24 cellular contexts compared by ENCODE assay signal in genomic region chr1:167673285-167673684, GRCh38. TPM values are rescaled to one million over a fixed set of nuclear protein-coding genes. Genes with fewer than 3 reads are reported as not detected.
DNase-seq lines count a peak whose midpoint lies in the region; ATAC-seq and TF ChIP-seq lines count a peak whose summit lies in the region.
"Had no signal": no experiment of that assay in that cellular context is flagged by ENCODE, and none has a peak within 500 bp of the region (broad histone marks: within the 10 kb centered on the region; RNA-seq: fewer than 3 reads in every experiment).

No MANE protein-coding gene starts in this region.

- H3K9me3 Mint-ChIP-seq in activated naive CD4-positive, alpha-beta T cell treated with anti-CD3 and anti-CD28 coated beads for 36 hours, result no peaks in the 10 kb centered on the region
- no peaks in the 10 kb centered on the region for H3K9me3 Mint-ChIP-seq in CD8-positive, alpha-beta T cell
- H3K9me3 Mint-ChIP-seq in activated naive CD8-positive, alpha-beta T cell treated with anti-CD3 and anti-CD28 coated beads, Interleukin-2, amount 10 ng/mL, durations not matched to agents 7 days and 5 days, result no peaks in the 10 kb centered on the region
- H3K9me3 Mint-ChIP-seq: nephron progenitor cell, WTC11 had no signal

- TF ChIP-seq EP300 in upper lobe of left lung (IDR thresholded peaks at IDR 0.05), result no peak

- H3K27me3 Mint-ChIP-seq in activated naive CD4-positive, alpha-beta T cell treated with anti-CD3 and anti-CD28 coated beads for 36 hours (ENCODE audit: low read depth), result no peaks in the 10 kb centered on the region
- H3K27me3 Mint-ChIP-seq in CD8-positive, alpha-beta T cell (ENCODE audit: low read depth), result no peaks in the 10 kb centered on the region
- no peaks in the 10 kb centered on the region for H3K27me3 Mint-ChIP-seq in activated naive CD8-positive, alpha-beta T cell treated with anti-CD3 and anti-CD28 coated beads, Interleukin-2, amount 10 ng/mL, durations not matched to agents 7 days and 5 days

- H3K27ac ChIP-seq in CD8-positive, alpha-beta T cell (ENCODE audit: low read depth, low read length), result no peak overlapping the region
- H3K27ac ChIP-seq in neutrophil (peak overlapping the region; percentile 62), upper lobe of left lung (no peak overlapping the region)
- H3K27ac ChIP-seq: ovary, Peyer's patch, skin epidermis had no signal

- H3K4me1 Mint-ChIP-seq in activated naive CD4-positive, alpha-beta T cell treated with anti-CD3 and anti-CD28 coated beads for 36 hours (ENCODE audit: low read depth), result peaks cover 54% of the 10 kb centered on the region
- peaks cover 77% of the 10 kb centered on the region for H3K4me1 Mint-ChIP-seq in CD8-positive, alpha-beta T cell (ENCODE audit: low read depth)
- H3K4me1 Mint-ChIP-seq in activated naive CD8-positive, alpha-beta T cell treated with anti-CD3 and anti-CD28 coated beads, Interleukin-2, amount 10 ng/mL, durations not matched to agents 7 days and 5 days, result peaks cover 35% of the 10 kb centered on the region

- TF ChIP-seq POLR2A in upper lobe of left lung (IDR thresholded peaks at IDR 0.05), result no peak

- H3K27me3 ChIP-seq in CD8-positive, alpha-beta T cell (ENCODE audit: insufficient read depth, low read length), result no peaks in the 10 kb centered on the region
- H3K27me3 ChIP-seq in neutrophil, result no peaks in the 10 kb centered on the region
- no peaks in the 10 kb centered on the region for H3K27me3 ChIP-seq in upper lobe of left lung
- H3K27me3 ChIP-seq: ovary, Peyer's patch had no signal

- H3K27ac Mint-ChIP-seq in activated naive CD4-positive, alpha-beta T cell treated with anti-CD3 and anti-CD28 coated beads for 36 hours, result peak overlapping the region; percentile 54
- H3K27ac Mint-ChIP-seq in CD8-positive, alpha-beta T cell, result peak overlapping the region; percentile 85
- peak overlapping the region; percentile 13 for H3K27ac Mint-ChIP-seq in activated naive CD8-positive, alpha-beta T cell treated with anti-CD3 and anti-CD28 coated beads, Interleukin-2, amount 10 ng/mL, durations not matched to agents 7 days and 5 days
- H3K27ac Mint-ChIP-seq: nephron progenitor cell, WTC11 had no signal

- H3K4me3 Mint-ChIP-seq in activated naive CD4-positive, alpha-beta T cell treated with anti-CD3 and anti-CD28 coated beads for 36 hours, result no peak overlapping the region
- no peak overlapping the region for H3K4me3 Mint-ChIP-seq in CD8-positive, alpha-beta T cell
- H3K4me3 Mint-ChIP-seq in activated naive CD8-positive, alpha-beta T cell treated with anti-CD3 and anti-CD28 coated beads, Interleukin-2, amount 10 ng/mL, durations not matched to agents 7 days and 5 days, result no peak overlapping the region
- H3K4me3 Mint-ChIP-seq: nephron progenitor cell, WTC11 had no signal

- no peak for ATAC-seq in CD8-positive, alpha-beta T cell
- no peak for ATAC-seq in activated naive CD8-positive, alpha-beta T cell treated with anti-CD3 and anti-CD28 coated beads, Interleukin-2, amount 10 ng/mL, durations not matched to agents 7 days and 5 days (ENCODE audit: low read depth)
- no peak for ATAC-seq in upper lobe of left lung (ENCODE audit: low FRiP score in 2 of 2)
- ATAC-seq: left ventricle myocardium superior, WTC11 had no signal

- intact Hi-C loops in activated naive CD4-positive, alpha-beta T cell treated with anti-CD3 and anti-CD28 coated beads for 36 hours (cut with micrococcal nuclease), result no loop called here
- intact Hi-C loops in CD8-positive, alpha-beta T cell (cut with DNase I, micrococcal nuclease), result no loop called here

- 63 to 84% methylated on average over 4 of the region's 4 CpGs for WGBS in upper lobe of left lung, 2 donors

- DNase-seq in activated naive CD4-positive, alpha-beta T cell treated with anti-CD3 and anti-CD28 coated beads for 36 hours, result no peak
- DNase-seq in activated naive CD4-positive, alpha-beta T cell treated with anti-CD3 and anti-CD28 coated beads, Interleukin-2, amount 50 U/mL, for 16 hours, result no peak
- no peak for DNase-seq in CD8-positive, alpha-beta T cell
- DNase-seq in activated naive CD8-positive, alpha-beta T cell treated with anti-CD3 and anti-CD28 coated beads, Interleukin-2, amount 10 ng/mL, durations not matched to agents 7 days and 5 days, result no peak
- DNase-seq in upper lobe of left lung (no peak), NCI-H524 (lab: John Stamatoyannopoulos, UW) (no peak), cerebellum (ENCODE audit: low spot score) (no peak)
- DNase-seq: activated CD8-positive, alpha-beta memory T cell treated with anti-CD3 and anti-CD28 coated beads for 24 hours; activated T-cell treated with anti-CD3 and anti-CD28 coated beads, Interleukin-2, amount 50 U/mL, for 1 hour; C1 segment of cervical spinal cord; HCEC 1CT; left ventricle myocardium superior; midbrain; NCI-H2029; NCI-H2227 treated with DMSO at 0.1 percent for 48 hours; NCI-H69; nephron progenitor cell; ovary; Peyer's patch; SIG-M5; stimulated activated CD4-positive, alpha-beta T cell treated with anti-CD3 and anti-CD28 coated beads, Interleukin-2, amount 100 ng/mL, for 24 hours had no signal

- H3K36me3 Mint-ChIP-seq in activated naive CD4-positive, alpha-beta T cell treated with anti-CD3 and anti-CD28 coated beads for 36 hours (ENCODE audit: low read depth), result peaks cover 15% of the 10 kb centered on the region
- H3K36me3 Mint-ChIP-seq in CD8-positive, alpha-beta T cell, result peaks cover 80% of the 10 kb centered on the region
- H3K36me3 Mint-ChIP-seq in activated naive CD8-positive, alpha-beta T cell treated with anti-CD3 and anti-CD28 coated beads, Interleukin-2, amount 10 ng/mL, durations not matched to agents 7 days and 5 days, result peaks cover 63% of the 10 kb centered on the region
- H3K36me3 Mint-ChIP-seq: WTC11 had no signal

- no peak for TF ChIP-seq CTCF in CD8-positive, alpha-beta T cell (IDR thresholded peaks at IDR 0.05)
- no peak for TF ChIP-seq CTCF in neutrophil (IDR thresholded peaks at IDR 0.05)
- no peak for TF ChIP-seq CTCF in upper lobe of left lung (IDR thresholded peaks at IDR 0.05)

- CTCF ChIA-PET in activated naive CD4-positive, alpha-beta T cell treated with anti-CD3 and anti-CD28 coated beads for 36 hours (lab: Charles Lee), result interaction anchor here (1.2 to 3.6 kb wide), 6 partner anchors 14 to 115 kb away, joined by 3 to 26 read pairs (median 3); no protein-coding TSS in a partner anchor
- CTCF ChIA-PET in CD8-positive, alpha-beta T cell (lab: Charles Lee), result interaction anchor here (0.9 to 2.1 kb wide), 3 partner anchors 15 to 42 kb away, joined by 3 to 9 read pairs (median 3); no protein-coding TSS in a partner anchor

- POLR2A ChIA-PET in CD8-positive, alpha-beta T cell (lab: Charles Lee), result interaction anchor here (1.6 kb wide), 1 partner anchor 71 kb away, joined by 3 read pairs; no protein-coding TSS in a partner anchor
- POLR2A ChIA-PET in activated naive CD8-positive, alpha-beta T cell treated with anti-CD3 and anti-CD28 coated beads, Interleukin-2, amount 10 ng/mL, durations not matched to agents 7 days and 5 days (lab: Charles Lee), result no interaction called here

- peaks cover 12% of the 10 kb centered on the region for H3K36me3 ChIP-seq in CD8-positive, alpha-beta T cell (ENCODE audit: insufficient read depth, low read length)
- H3K36me3 ChIP-seq in neutrophil (peaks cover 71% of the 10 kb centered on the region), upper lobe of left lung (no peaks in the 10 kb centered on the region)
- H3K36me3 ChIP-seq: ovary, Peyer's patch had no signal

- peaks cover 53% of the 10 kb centered on the region for H3K4me1 ChIP-seq in CD8-positive, alpha-beta T cell (ENCODE audit: insufficient read depth, low read length)
- H3K4me1 ChIP-seq in neutrophil (ENCODE audit: control insufficient read depth in 1 of 2, insufficient read depth in 1 of 2, low read depth in 1 of 2, low read length in 1 of 2), result peaks cover 59 to 63% of the 10 kb centered on the region in 2 experiments
- H3K4me1 ChIP-seq in upper lobe of left lung, result peaks cover 0 to 27% (median 18%) of the 10 kb centered on the region in 4 donors

- no peak overlapping the region for H3K4me3 ChIP-seq in CD8-positive, alpha-beta T cell (ENCODE audit: low read depth, low read length)
- H3K4me3 ChIP-seq in neutrophil (ENCODE audit: low read depth in 1 of 2, low read length in 1 of 2), result no peak overlapping the region
- no peak overlapping the region for H3K4me3 ChIP-seq in upper lobe of left lung
- H3K4me3 ChIP-seq: ovary, Peyer's patch, skin epidermis had no signal

- H3K9me3 ChIP-seq in CD8-positive, alpha-beta T cell (ENCODE audit: low read length), result no peaks in the 10 kb centered on the region
- no peaks in the 10 kb centered on the region for H3K9me3 ChIP-seq in neutrophil
- no peaks in the 10 kb centered on the region for H3K9me3 ChIP-seq in upper lobe of left lung
- H3K9me3 ChIP-seq: ovary, Peyer's patch had no signal

RNA-seq across cellular contexts. Expression of gene RCSD1, which starts 43.3 kb away (rescaled TPM):
- 10 to 100 TPM; 27.3 to 27.9 TPM for total RNA-seq in activated naive CD4-positive, alpha-beta T cell treated with anti-CD3 and anti-CD28 coated beads for 36 hours
- 10 to 100 TPM; 42.4 to 44.3 TPM for total RNA-seq in CD8-positive, alpha-beta T cell
- total RNA-seq in activated naive CD8-positive, alpha-beta T cell treated with anti-CD3 and anti-CD28 coated beads, Interleukin-2, amount 10 ng/mL, durations not matched to agents 7 days and 5 days, result 100 to 1,000 TPM; 131 to 133 TPM
- total RNA-seq in upper lobe of left lung (10 to 100 TPM; 10.7 to 27.2 (median 18.1) TPM), cerebellum (5.3 TPM)

RNA-seq across cellular contexts. Expression of gene MPZL1, which starts 48.5 kb away (rescaled TPM):
- 10 to 100 TPM; 24.2 to 28.1 TPM for total RNA-seq in activated naive CD4-positive, alpha-beta T cell treated with anti-CD3 and anti-CD28 coated beads for 36 hours
- total RNA-seq in CD8-positive, alpha-beta T cell, result under 1 TPM; 0.67 to 0.81 TPM
- total RNA-seq in activated naive CD8-positive, alpha-beta T cell treated with anti-CD3 and anti-CD28 coated beads, Interleukin-2, amount 10 ng/mL, durations not matched to agents 7 days and 5 days, result 1 to 10 TPM; 8.5 to 9.3 TPM
- total RNA-seq in upper lobe of left lung (10 to 100 TPM; 28.3 to 80.6 (median 65.4) TPM), cerebellum (134 TPM)

Comparison
In these comparisons a context has a peak if more than half of its experiments do, and no peak if none do; other contexts are left out.
1. H3K27ac Mint-ChIP-seq: peak in every context shown above with its lines; median percentile 85 in CD8-positive, alpha-beta T cell; 54 in activated naive CD4-positive, alpha-beta T cell treated with anti-CD3 and anti-CD28 coated beads for 36 hours; 13 in activated naive CD8-positive, alpha-beta T cell treated with anti-CD3 and anti-CD28 coated beads, Interleukin-2, amount 10 ng/mL, durations not matched to agents 7 days and 5 days.
2. RNA of gene MPZL1, which starts 48.5 kb away (total RNA-seq): 134 TPM in cerebellum (single experiment), 28.3 to 80.6 TPM in upper lobe of left lung, 24.2 to 28.1 TPM in activated naive CD4-positive, alpha-beta T cell treated with anti-CD3 and anti-CD28 coated beads for 36 hours and 8.5 to 9.3 TPM in activated naive CD8-positive, alpha-beta T cell treated with anti-CD3 and anti-CD28 coated beads, Interleukin-2, amount 10 ng/mL, durations not matched to agents 7 days and 5 days; 0.67 to 0.81 TPM in CD8-positive, alpha-beta T cell; every median in the first group is over 4 times any median in the second.